In the genomic region with DNA sequence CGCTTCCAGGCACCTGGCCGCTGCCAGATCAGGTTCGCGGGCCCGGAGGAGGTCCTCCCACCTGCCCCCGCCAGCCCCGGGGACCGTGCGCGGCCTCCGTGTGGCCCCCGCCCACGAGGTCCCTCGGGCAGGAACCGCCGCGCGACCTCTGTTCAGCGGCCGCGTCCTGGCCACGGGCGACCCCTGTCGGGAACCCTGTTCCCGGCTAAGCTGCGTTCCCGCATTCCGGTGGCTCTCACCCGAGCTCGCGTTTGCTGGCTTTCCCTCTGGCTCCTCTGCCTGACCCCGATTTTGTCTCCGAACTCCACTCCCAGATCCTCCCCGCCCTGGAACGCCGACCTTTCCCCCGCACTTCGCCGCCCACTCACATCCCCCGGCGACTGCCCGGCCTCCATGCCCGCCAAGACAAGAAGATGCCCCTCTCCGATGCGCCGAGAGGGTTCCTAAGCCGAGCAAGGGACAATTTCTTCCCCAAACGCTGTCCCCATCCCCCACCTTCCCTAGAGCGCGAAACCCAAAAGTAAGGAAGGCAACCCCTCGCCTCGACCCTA, we compare ENCODE assay signal across 8 cellular contexts.
DNase-seq lines count a peak whose midpoint lies in the region; ATAC-seq lines count a peak whose summit lies in the region.

No MANE protein-coding gene starts in this region.

- DNase-seq in ELF-1 (ENCODE audit: low read depth, low spot score): peak; percentile 67
- DNase-seq in T1000 (lab: John Stamatoyannopoulos, UW): peak; percentile 19
- DNase-seq in caudate nucleus (lab: John Stamatoyannopoulos, UW): peak in 56 of 61 donors; percentile 14 to 76 (median 48)
- peak; percentile 47 for DNase-seq in kidney tubule cell (ENCODE audit: low spot score)
- DNase-seq in stimulated activated CD4-positive, alpha-beta T cell treated with anti-CD3 and anti-CD28 coated beads, Interleukin-2, amount 100 ng/mL, for 24 hours: peak; percentile 56 to 60
- DNase-seq in NCI-H187 treated with DMSO at 0.1 percent for 48 hours (lab: John Stamatoyannopoulos, UW): no peak

- peak overlapping the region; percentile 88 for H3K27ac ChIP-seq in caudate nucleus (ENCODE audit: low read depth, low read length)

- ATAC-seq in HG02938 (IDR thresholded peaks at IDR 0.05; ENCODE audit: unreplicated experiment) (peak; percentile 27), GM18861 (IDR thresholded peaks at IDR 0.05; ENCODE audit: unreplicated experiment) (no peak)
